Comparison of ENCODE assay signal across 25 cellular contexts in genomic region chr6:15929685-15930084, GRCh38.
A peak's percentile ranks its signal among the peaks of the same experiment; 100 is the strongest.
DNase-seq lines count a peak whose midpoint lies in the region; ATAC-seq and TF ChIP-seq lines count a peak whose summit lies in the region.
"Had no signal": no experiment of that assay in that cellular context is flagged by ENCODE, and none has a peak within 500 bp of the region (broad histone marks: within the 10 kb centered on the region; RNA-seq: fewer than 3 reads in every experiment).

No MANE protein-coding gene starts in this region.

- H3K79me2 ChIP-seq in hepatocyte, result no peaks in the 10 kb centered on the region

- no peaks in the 10 kb centered on the region for H3K9me2 ChIP-seq in hepatocyte (replicated peaks; ENCODE audit: insufficient read depth)

- 96% methylated on average over 1 of the region's 1 CpG for WGBS in hepatocyte (ENCODE audit: low lambda C conversion rate, missing lambda C conversion rate)

- H3K4me2 ChIP-seq in hepatocyte, result no peak overlapping the region

- TF ChIP-seq CTCF in HL-60 (IDR thresholded peaks at IDR 0.05; ENCODE audit: insufficient read depth, low read length), result no peak
- no peak for TF ChIP-seq CTCF in fibroblast of pulmonary artery (IDR thresholded peaks at IDR 0.05; ENCODE audit: low read length, missing control alignments)
- TF ChIP-seq CTCF in mucosa of descending colon (IDR thresholded peaks at IDR 0.05), result no peak
- TF ChIP-seq CTCF in hepatocyte (IDR thresholded peaks at IDR 0.05; ENCODE audit: poor library complexity), result no peak

- no peak overlapping the region for H2AFZ ChIP-seq in hepatocyte

- no peak overlapping the region for H3K4me3 ChIP-seq in HL-60 (replicated peaks; ENCODE audit: insufficient read depth, low read length)
- H3K4me3 ChIP-seq in fibroblast of pulmonary artery (replicated peaks; ENCODE audit: low read depth, low read length), result no peak overlapping the region
- H3K4me3 ChIP-seq in mucosa of descending colon, result no peak overlapping the region
- H3K4me3 ChIP-seq in hepatocyte, result no peak overlapping the region
- H3K4me3 ChIP-seq: heart right ventricle, SK-N-MC had no signal

- no peaks in the 10 kb centered on the region for H4K20me1 ChIP-seq in hepatocyte (ENCODE audit: insufficient read depth, poor library complexity, severe bottlenecking)

- H3K4me1 ChIP-seq in mucosa of descending colon (ENCODE audit: low read depth) (no peaks in the 10 kb centered on the region), hepatocyte (ENCODE audit: insufficient read depth) (no peaks in the 10 kb centered on the region)
- H3K4me1 ChIP-seq: foreskin keratinocyte had no signal

- DNase-seq in HL-60 (ENCODE audit: low read depth in 1 of 2, low spot score in 1 of 2) (peak; percentile 51 to 66), NCI-H1105 (lab: John Stamatoyannopoulos, UW) (peak; percentile 36), SKM-1 (lab: John Stamatoyannopoulos, UW; ENCODE audit: unreplicated experiment) (peak; percentile 23), fibroblast of pulmonary artery (ENCODE audit: low read depth) (peak; percentile 53), NCI-H446 (lab: John Stamatoyannopoulos, UW) (no peak), mucosa of descending colon (no peak), hepatocyte (ENCODE audit: low spot score) (no peak)
- DNase-seq: activated CD4-positive, alpha-beta memory T cell treated with anti-CD3 and anti-CD28 coated beads, Interleukin-2, amount 10 ng/mL, durations not matched to agents 7 days and 5 days; activated CD4-positive, CD25-positive, alpha-beta regulatory T cell; activated naive CD8-positive, alpha-beta T cell treated with anti-CD3 and anti-CD28 coated beads for 36 hours; CD4-positive, alpha-beta T cell; cerebellar nuclear complex; DMS 273 treated with DMSO at 0.1 percent for 48 hours; foreskin keratinocyte; heart right ventricle; left cardiac atrium; NCI-H187 treated with DMSO at 0.1 percent for 48 hours; NK-92 treated with Interleukin-12 subunit alpha and Interleukin-12 subunit beta, amount 100 ng/mL, for 24 hours; RPMI8226; small intestine; stimulated activated CD4-positive, alpha-beta T cell treated with anti-CD3 and anti-CD28 coated beads, Interleukin-1b, Interleukin-23, amount 100 ng/mL, for 48 hours had no signal

- H3K27ac ChIP-seq in HL-60 (replicated peaks) (no peak overlapping the region), hepatocyte (no peak overlapping the region)
- H3K27ac ChIP-seq: epithelial cell of prostate, foreskin keratinocyte, heart right ventricle, SK-N-MC had no signal

- intact Hi-C loops in mucosa of descending colon (cut with DNase I, micrococcal nuclease), result no loop called here

- ATAC-seq in mucosa of descending colon (no peak), HG03280 (IDR thresholded peaks at IDR 0.05; ENCODE audit: unreplicated experiment) (no peak)
- ATAC-seq: foreskin keratinocyte, HCT116, heart right ventricle, left cardiac atrium had no signal

- no peaks in the 10 kb centered on the region for H3K27me3 ChIP-seq in HL-60 (ENCODE audit: insufficient read depth, poor library complexity, severe bottlenecking)
- no peaks in the 10 kb centered on the region for H3K27me3 ChIP-seq in hepatocyte
- H3K27me3 ChIP-seq: foreskin keratinocyte, heart right ventricle had no signal

- H3K9me3 ChIP-seq in mucosa of descending colon, result peaks cover 10% of the 10 kb centered on the region
- H3K9me3 ChIP-seq in hepatocyte (ENCODE audit: low read depth), result peaks cover 6% of the 10 kb centered on the region

- no peaks in the 10 kb centered on the region for H3K36me3 ChIP-seq in mucosa of descending colon (ENCODE audit: low read depth)
- H3K36me3 ChIP-seq in hepatocyte (replicated peaks; ENCODE audit: insufficient read depth, low read depth), result no peaks in the 10 kb centered on the region
- H3K36me3 ChIP-seq: heart right ventricle had no signal

Comparison
In these comparisons a context has a peak if more than half of its experiments do, and no peak if none do; other contexts are left out.
1. DNase-seq: peak in HL-60 (2 of 2), NCI-H1105 (single experiment), SKM-1 (single experiment) and fibroblast of pulmonary artery (single experiment); none in NCI-H446 (0 of 2), mucosa of descending colon (0 of 3) and hepatocyte (single experiment).